Comparison of ENCODE assay signal across 32 cellular contexts in the genomic region with DNA sequence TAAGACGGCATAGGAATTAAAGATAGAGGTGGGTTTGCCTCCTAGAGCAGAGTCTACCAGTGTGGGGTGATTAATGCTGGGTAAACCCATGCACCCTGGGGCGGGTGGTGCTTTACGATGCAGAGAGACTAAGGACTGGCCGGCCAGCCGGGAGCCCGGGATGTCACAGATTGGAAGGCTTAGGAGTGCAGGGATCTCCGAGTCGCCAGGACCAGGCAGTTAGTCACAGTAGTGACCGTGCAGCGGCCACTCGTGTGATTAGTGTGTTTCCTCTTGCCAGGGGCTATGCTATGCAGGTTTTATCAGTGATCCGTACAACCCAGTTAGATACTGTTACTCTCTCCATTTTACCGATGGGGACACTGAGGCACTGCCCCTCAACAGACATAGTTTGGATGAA.
"Had no signal": no experiment of that assay in that cellular context is flagged by ENCODE, and none has a peak within 500 bp of the region (broad histone marks: within the 10 kb centered on the region; RNA-seq: fewer than 3 reads in every experiment).

No MANE protein-coding gene starts in this region.

- H3K4me3 ChIP-seq: breast epithelium, esophagus squamous epithelium, heart right ventricle, psoas muscle, upper lobe of left lung, vagina had no signal

- H3K27me3 ChIP-seq: breast epithelium, esophagus squamous epithelium, heart right ventricle, upper lobe of left lung, vagina had no signal

- H3K27me3 Mint-ChIP-seq: activated CD4-positive, alpha-beta memory T cell treated with anti-CD3 and anti-CD28 coated beads, Interleukin-2, amount 10 ng/mL, durations not matched to agents 7 days and 5 days; activated CD4-positive, alpha-beta T cell treated with anti-CD3 and anti-CD28 coated beads, Interleukin-2, amount 10 ng/mL, durations not matched to agents 24 days and 14 days; activated naive CD4-positive, alpha-beta T cell treated with anti-CD3 and anti-CD28 coated beads, Interleukin-2, amount 50 U/mL, for 24 hours; naive B cell; stimulated activated naive CD8-positive, alpha-beta T cell treated with anti-CD3 and anti-CD28 coated beads, Interleukin-15, amount 100 ng/mL, for 72 hours; T-helper 17 cell had no signal

- FAIRE-seq: endometrium, islet of Langerhans had no signal

- H3K27ac ChIP-seq: breast epithelium, epithelial cell of prostate, esophagus squamous epithelium, heart right ventricle, parathyroid adenoma, psoas muscle, upper lobe of left lung, vagina, WERI-Rb-1 had no signal

- H3K4me3 Mint-ChIP-seq: activated CD4-positive, alpha-beta memory T cell treated with anti-CD3 and anti-CD28 coated beads, Interleukin-2, amount 10 ng/mL, durations not matched to agents 7 days and 5 days; activated CD4-positive, alpha-beta T cell treated with anti-CD3 and anti-CD28 coated beads, Interleukin-2, amount 10 ng/mL, durations not matched to agents 24 days and 14 days; activated naive CD4-positive, alpha-beta T cell treated with anti-CD3 and anti-CD28 coated beads, Interleukin-2, amount 50 U/mL, for 24 hours; mesothelial cell of epicardium; naive B cell; stimulated activated naive CD8-positive, alpha-beta T cell treated with anti-CD3 and anti-CD28 coated beads, Interleukin-15, amount 100 ng/mL, for 72 hours had no signal

- H3K36me3 ChIP-seq: breast epithelium, WERI-Rb-1 had no signal

- H3K4me1 ChIP-seq: breast epithelium, parathyroid adenoma, psoas muscle had no signal

- DNase-seq: activated CD4-positive, alpha-beta memory T cell treated with anti-CD3 and anti-CD28 coated beads, Interleukin-2, amount 10 ng/mL, durations not matched to agents 7 days and 5 days; activated CD4-positive, alpha-beta T cell treated with anti-CD3 and anti-CD28 coated beads, Interleukin-2, amount 10 ng/mL, durations not matched to agents 24 days and 14 days; activated CD4-positive, CD25-positive, alpha-beta regulatory T cell treated with anti-CD3 and anti-CD28 coated beads, Interleukin-2, amount 50 U/mL, for 72 hours; activated T-cell treated with anti-CD3 and anti-CD28 coated beads, Interleukin-2, amount 50 U/mL, for 48 hours; central memory CD4-positive, alpha-beta T cell; dermis blood vessel endothelial cell; effector CD4-positive, alpha-beta T cell; esophagus squamous epithelium; foreskin melanocyte; heart right ventricle; left cardiac atrium; mammary epithelial cell; naive B cell; occipital lobe; stimulated activated CD4-positive, alpha-beta T cell treated with anti-CD3 and anti-CD28 coated beads, Interleukin-4, amount 100 ng/mL, for 1 hour; stimulated activated naive CD8-positive, alpha-beta T cell treated with anti-CD3 and anti-CD28 coated beads, Interleukin-15, amount 100 ng/mL, for 72 hours; substantia nigra; SW 1271; T-helper 17 cell; T1000; upper lobe of left lung; WERI-Rb-1 had no signal

- H3K27ac Mint-ChIP-seq: activated CD4-positive, alpha-beta memory T cell treated with anti-CD3 and anti-CD28 coated beads, Interleukin-2, amount 10 ng/mL, durations not matched to agents 7 days and 5 days; activated CD4-positive, alpha-beta T cell treated with anti-CD3 and anti-CD28 coated beads, Interleukin-2, amount 10 ng/mL, durations not matched to agents 24 days and 14 days; mesothelial cell of epicardium had no signal

- ATAC-seq: heart right ventricle; left cardiac atrium; psoas muscle; right cardiac atrium; stimulated activated naive CD8-positive, alpha-beta T cell treated with anti-CD3 and anti-CD28 coated beads, Interleukin-15, amount 100 ng/mL, for 72 hours; T-helper 17 cell had no signal

- H3K9me3 ChIP-seq: breast epithelium, esophagus squamous epithelium, heart right ventricle, psoas muscle, upper lobe of left lung, vagina had no signal

- H3K9me3 Mint-ChIP-seq: activated naive CD4-positive, alpha-beta T cell treated with anti-CD3 and anti-CD28 coated beads, Interleukin-2, amount 50 U/mL, for 24 hours had no signal

- H3K9ac ChIP-seq: parathyroid adenoma had no signal
